ENCODE assay signal across 1 cellular context in the genomic region with DNA sequence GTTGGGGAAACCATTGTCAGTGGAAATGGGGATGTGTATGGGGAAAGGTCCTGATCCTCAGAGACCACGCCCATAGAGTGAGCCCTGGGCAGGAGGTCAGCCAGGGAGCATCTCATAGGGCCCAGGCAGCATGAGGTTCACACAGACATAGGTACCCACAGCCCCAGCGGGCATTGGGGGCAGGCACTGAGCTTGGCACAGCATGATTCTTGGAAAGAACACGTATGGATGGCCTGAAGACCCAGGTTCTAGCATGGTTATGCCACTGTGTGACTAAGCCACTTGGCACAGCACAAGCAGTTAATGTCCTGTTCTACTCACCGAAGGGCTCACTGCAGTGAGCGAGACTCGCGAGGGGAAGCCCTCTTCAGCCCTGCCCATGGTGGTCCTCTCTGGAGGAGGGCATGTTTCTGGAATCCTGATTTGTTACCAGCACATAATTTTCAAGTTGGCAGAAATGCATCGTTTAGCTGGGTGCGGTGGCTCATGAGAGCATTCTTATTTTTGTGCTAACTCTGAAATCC.
TF ChIP-seq lines count a peak whose summit lies in the region.

No MANE protein-coding gene starts in this region.

TF ChIP-seq in WTC11, 78 proteins besides CTCF, POLR2A, EP300 and RAD21 (continued from another document):
- no peak for TF ChIP-seq ZNF263 (CRISPR knock-in tag; IDR thresholded peaks at IDR 0.05; ENCODE audit: low read depth)
- TF ChIP-seq EMX1 (CRISPR knock-in tag; IDR thresholded peaks at IDR 0.05), result no peak
- TF ChIP-seq IRF2 (CRISPR knock-in tag; IDR thresholded peaks at IDR 0.05; ENCODE audit: borderline replicate concordance, low read depth), result no peak
- TF ChIP-seq NR1H2 (CRISPR knock-in tag; IDR thresholded peaks at IDR 0.05), result no peak
- TF ChIP-seq, protein P1, sequence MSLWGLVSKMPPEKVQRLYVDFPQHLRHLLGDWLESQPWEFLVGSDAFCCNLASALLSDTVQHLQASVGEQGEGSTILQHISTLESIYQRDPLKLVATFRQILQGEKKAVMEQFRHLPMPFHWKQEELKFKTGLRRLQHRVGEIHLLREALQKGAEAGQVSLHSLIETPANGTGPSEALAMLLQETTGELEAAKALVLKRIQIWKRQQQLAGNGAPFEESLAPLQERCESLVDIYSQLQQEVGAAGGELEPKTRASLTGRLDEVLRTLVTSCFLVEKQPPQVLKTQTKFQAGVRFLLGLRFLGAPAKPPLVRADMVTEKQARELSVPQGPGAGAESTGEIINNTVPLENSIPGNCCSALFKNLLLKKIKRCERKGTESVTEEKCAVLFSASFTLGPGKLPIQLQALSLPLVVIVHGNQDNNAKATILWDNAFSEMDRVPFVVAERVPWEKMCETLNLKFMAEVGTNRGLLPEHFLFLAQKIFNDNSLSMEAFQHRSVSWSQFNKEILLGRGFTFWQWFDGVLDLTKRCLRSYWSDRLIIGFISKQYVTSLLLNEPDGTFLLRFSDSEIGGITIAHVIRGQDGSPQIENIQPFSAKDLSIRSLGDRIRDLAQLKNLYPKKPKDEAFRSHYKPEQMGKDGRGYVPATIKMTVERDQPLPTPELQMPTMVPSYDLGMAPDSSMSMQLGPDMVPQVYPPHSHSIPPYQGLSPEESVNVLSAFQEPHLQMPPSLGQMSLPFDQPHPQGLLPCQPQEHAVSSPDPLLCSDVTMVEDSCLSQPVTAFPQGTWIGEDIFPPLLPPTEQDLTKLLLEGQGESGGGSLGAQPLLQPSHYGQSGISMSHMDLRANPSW (CRISPR knock-in tag; conservative IDR thresholded peaks at IDR 0.05; ENCODE audit: low read depth), result no peak
- TF ChIP-seq, protein P2, sequence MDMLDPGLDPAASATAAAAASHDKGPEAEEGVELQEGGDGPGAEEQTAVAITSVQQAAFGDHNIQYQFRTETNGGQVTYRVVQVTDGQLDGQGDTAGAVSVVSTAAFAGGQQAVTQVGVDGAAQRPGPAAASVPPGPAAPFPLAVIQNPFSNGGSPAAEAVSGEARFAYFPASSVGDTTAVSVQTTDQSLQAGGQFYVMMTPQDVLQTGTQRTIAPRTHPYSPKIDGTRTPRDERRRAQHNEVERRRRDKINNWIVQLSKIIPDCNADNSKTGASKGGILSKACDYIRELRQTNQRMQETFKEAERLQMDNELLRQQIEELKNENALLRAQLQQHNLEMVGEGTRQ (CRISPR knock-in tag; IDR thresholded peaks at IDR 0.05), result no peak
TF ChIP-seq in WTC11: peak in this region for 0.
